Comparison of ENCODE assay signal across 8 cellular contexts in genomic region chr22:28883657-28883916, GRCh38. TPM values are rescaled to one million over a fixed set of nuclear protein-coding genes. Genes with fewer than 3 reads are reported as not detected.
DNase-seq lines count a peak whose midpoint lies in the region; ATAC-seq, FAIRE-seq and TF ChIP-seq lines count a peak whose summit lies in the region.

No MANE protein-coding gene starts in this region.

- peak overlapping the region; percentile 66 for H3K4me3 Mint-ChIP-seq in activated CD4-positive, alpha-beta T cell treated with anti-CD3 and anti-CD28 coated beads for 36 hours

- no peaks in the 10 kb centered on the region for H3K9me3 Mint-ChIP-seq in activated CD4-positive, alpha-beta T cell treated with anti-CD3 and anti-CD28 coated beads for 36 hours (ENCODE audit: low read depth)

- no peak for ATAC-seq in activated CD4-positive, alpha-beta T cell treated with anti-CD3 and anti-CD28 coated beads for 36 hours

- H3K4me3 ChIP-seq in iPS-20b (ENCODE audit: low read length) = peak overlapping the region; percentile 88; the same call in 1 of the 2 replicates
- peak overlapping the region; percentile 37 to 83 (median 56) for H3K4me3 ChIP-seq in tibial nerve

- no peak for FAIRE-seq in GM19239 (lab: Jason Lieb, UNC)

- H3K36me3 ChIP-seq in iPS-20b (ENCODE audit: insufficient read depth, low read depth, low read length) = no peaks in the 10 kb centered on the region
- H3K36me3 ChIP-seq in tibial nerve = no peaks in the 10 kb centered on the region

- peaks cover 18% of the 10 kb centered on the region for H3K4me1 Mint-ChIP-seq in activated CD4-positive, alpha-beta T cell treated with anti-CD3 and anti-CD28 coated beads for 36 hours

- DNase-seq in activated CD4-positive, alpha-beta T cell treated with anti-CD3 and anti-CD28 coated beads for 36 hours = no peak
- no peak for DNase-seq in activated CD4-positive, alpha-beta T cell treated with anti-CD3 and anti-CD28 coated beads for 4 hours
- DNase-seq in RWPE1 (ENCODE audit: low spot score) (no peak), tibial nerve (ENCODE audit: low spot score in 2 of 2) (no peak), GM19239 (ENCODE audit: insufficient read length, low spot score) (no peak)
- no peak for DNase-seq in effector CD8-positive, alpha-beta T cell (lab: John Stamatoyannopoulos, UW)
- DNase-seq in stimulated activated CD4-positive, alpha-beta T cell treated with anti-CD3 and anti-CD28 coated beads, Interleukin-15, amount 100 ng/mL, for 24 hours = no peak

- H3K4me1 ChIP-seq in iPS-20b (ENCODE audit: insufficient read depth, low read length) (peaks cover 30% of the 10 kb centered on the region), tibial nerve (peaks cover 0 to 48% (median 16%) of the 10 kb centered on the region in 4 donors)

- H3K27me3 ChIP-seq in iPS-20b (ENCODE audit: insufficient read depth, low read length) (peaks cover 13% of the 10 kb centered on the region; the same call in 1 of the 2 replicates), tibial nerve (no peaks in the 10 kb centered on the region)

- intact Hi-C loops in activated CD4-positive, alpha-beta T cell treated with anti-CD3 and anti-CD28 coated beads for 36 hours (cut with DNase I, micrococcal nuclease) = loop anchor here (1.0 to 10.0 kb wide), 11 partner anchors 26 to 964 kb away; partner anchors contain the start of genes CCDC117 (in 2 of the 2), RHBDD3 (in 2 of the 2), AP1B1 (in 1 of the 2) and EWSR1 (in 1 of the 2)

- H3K9me3 ChIP-seq in iPS-20b (ENCODE audit: insufficient read depth, low read depth, low read length) (no peaks in the 10 kb centered on the region), tibial nerve (no peaks in the 10 kb centered on the region)

- POLR2A ChIA-PET in activated CD4-positive, alpha-beta T cell treated with anti-CD3 and anti-CD28 coated beads for 36 hours (lab: Charles Lee) = interaction anchor here (1.0 kb wide), 1 partner anchor 24 kb away, joined by 3 read pairs; no protein-coding TSS in a partner anchor
- POLR2A ChIA-PET in RWPE1 (lab: Yijun Ruan, JAX; ENCODE audit: low non-redundant PET) = no interaction called here

- 0% methylated on average over 3 of the region's 48 CpGs; no CpG with 5 or more reads in 1 of the 2 donors for WGBS in tibial nerve, 2 donors

- no peak overlapping the region for H3K9ac ChIP-seq in iPS-20b (ENCODE audit: low read depth, low read length)

- no peak overlapping the region for H3K27ac Mint-ChIP-seq in activated CD4-positive, alpha-beta T cell treated with anti-CD3 and anti-CD28 coated beads for 36 hours

- CTCF ChIA-PET in activated CD4-positive, alpha-beta T cell treated with anti-CD3 and anti-CD28 coated beads for 36 hours (lab: Charles Lee) = no interaction called here
- CTCF ChIA-PET in RWPE1 (lab: Yijun Ruan, JAX) = no interaction called here

- peaks cover 28% of the 10 kb centered on the region for H3K27me3 Mint-ChIP-seq in activated CD4-positive, alpha-beta T cell treated with anti-CD3 and anti-CD28 coated beads for 36 hours

- H3K36me3 Mint-ChIP-seq in activated CD4-positive, alpha-beta T cell treated with anti-CD3 and anti-CD28 coated beads for 36 hours (ENCODE audit: low read depth) = no peaks in the 10 kb centered on the region

- H3K27ac ChIP-seq in RWPE1 = peak overlapping the region; percentile 71
- no peak overlapping the region for H3K27ac ChIP-seq in iPS-20b (ENCODE audit: low read length)
- H3K27ac ChIP-seq in tibial nerve = peak overlapping the region in 3 of 4 donors; percentile 59 to 87 (median 70)

- TF ChIP-seq CTCF in RWPE1 (conservative IDR thresholded peaks at IDR 0.05; ENCODE audit: low read depth) = no peak
- no peak for TF ChIP-seq CTCF in tibial nerve (IDR thresholded peaks at IDR 0.05)

- TF ChIP-seq EP300 in tibial nerve (IDR thresholded peaks at IDR 0.05) = no peak

- no peak for TF ChIP-seq POLR2A in tibial nerve (IDR thresholded peaks at IDR 0.05)

RNA-seq across cellular contexts. Expression of gene ZNRF3, which starts 0.2 kb away (rescaled TPM):
- total RNA-seq in activated CD4-positive, alpha-beta T cell treated with anti-CD3 and anti-CD28 coated beads for 36 hours = 1 to 10 TPM; 2.3 TPM
- 10 to 100 TPM; 18.0 to 37.9 (median 23.5) TPM for total RNA-seq in tibial nerve

Comparison
In these comparisons a context has a peak if more than half of its experiments do, and no peak if none do; other contexts are left out.
1. RNA of gene ZNRF3, which starts 0.2 kb away (total RNA-seq): 18.0 to 37.9 TPM in tibial nerve; 2.3 TPM in activated CD4-positive, alpha-beta T cell treated with anti-CD3 and anti-CD28 coated beads for 36 hours; every median in the first group is over 4 times any median in the second.